Comparison of ENCODE assay signal across 8 cellular contexts in the genomic region with DNA sequence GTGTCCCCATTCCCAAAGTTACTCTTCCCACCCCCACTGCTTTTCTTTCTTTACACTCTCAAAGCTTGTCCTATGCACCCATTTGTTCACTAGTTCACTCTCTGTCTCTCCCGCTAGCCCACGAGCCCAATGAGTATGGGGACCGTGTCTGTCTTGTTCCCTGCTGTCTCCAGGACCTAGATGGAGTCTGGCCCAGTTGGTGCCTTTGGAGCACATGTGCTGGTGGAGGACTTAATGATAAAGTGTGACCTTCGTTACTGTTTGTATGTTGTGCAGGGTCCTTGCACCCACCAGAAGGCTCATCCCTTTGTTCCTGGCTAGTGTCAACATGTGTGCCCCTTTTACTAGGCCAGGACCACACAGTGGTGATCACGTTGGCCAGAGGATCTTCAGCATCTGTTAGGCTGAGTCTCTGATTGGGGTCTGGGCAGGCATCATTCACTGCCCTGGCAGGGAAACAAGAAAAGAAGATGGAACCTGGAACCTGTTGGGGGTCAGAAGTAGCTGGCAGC. TPM values are rescaled to one million over a fixed set of nuclear protein-coding genes. Genes with fewer than 3 reads are reported as not detected.
DNase-seq lines count a peak whose midpoint lies in the region; ATAC-seq and TF ChIP-seq lines count a peak whose summit lies in the region.
"Had no signal": no experiment of that assay in that cellular context is flagged by ENCODE, and none has a peak within 500 bp of the region (broad histone marks: within the 10 kb centered on the region; RNA-seq: fewer than 3 reads in every experiment).

No MANE protein-coding gene starts in this region.

- peak; percentile 42 to 53 for DNase-seq in activated CD4-positive, alpha-beta T cell treated with anti-CD3 and anti-CD28 coated beads, Interleukin-2, amount 50 U/mL, for 48 hours
- DNase-seq in mesenchymal stem cell (no peak), WERI-Rb-1 (no peak), iPS-NIHi11 (ENCODE audit: low spot score) (no peak)
- DNase-seq: hippocampal formation, MV-4-11 had no signal

- peaks cover 18 to 39% of the 10 kb centered on the region in 2 experiments for H3K36me3 ChIP-seq in mesenchymal stem cell (ENCODE audit: control insufficient read depth in 1 of 2, insufficient read depth in 2 of 2, low read depth in 1 of 2, low read length in 2 of 2)
- H3K36me3 ChIP-seq in WERI-Rb-1: peaks cover 28% of the 10 kb centered on the region

- H3K9me3 ChIP-seq in mesenchymal stem cell (ENCODE audit: control insufficient read depth, low read length) (no peaks in the 10 kb centered on the region), WERI-Rb-1 (ENCODE audit: severe bottlenecking) (no peaks in the 10 kb centered on the region)

- no peak overlapping the region for H2BK5ac ChIP-seq in mesenchymal stem cell (ENCODE audit: low read depth, low read length, poor library complexity, severe bottlenecking)

- H2BK12ac ChIP-seq in mesenchymal stem cell (ENCODE audit: low read length in 2 of 2): peak overlapping the region; percentile 25 to 43

- H3K4me2 ChIP-seq in mesenchymal stem cell (ENCODE audit: low read length, poor library complexity, severe bottlenecking): no peak overlapping the region

- H3K14ac ChIP-seq in mesenchymal stem cell (ENCODE audit: low read length in 2 of 2): no peak overlapping the region

- H3K4me1 ChIP-seq in mesenchymal stem cell (ENCODE audit: control insufficient read depth, insufficient read depth, low read depth, low read length): peaks cover 50% of the 10 kb centered on the region

- H3K4me3 ChIP-seq in mesenchymal stem cell (ENCODE audit: insufficient read depth in 1 of 2, low read depth in 1 of 2, low read length in 2 of 2) (no peak overlapping the region), WERI-Rb-1 (ENCODE audit: low read depth, low read length) (no peak overlapping the region)

- TF ChIP-seq CTCF in 22Rv1 (IDR thresholded peaks at IDR 0.05) (no peak), WERI-Rb-1 (IDR thresholded peaks at IDR 0.05; ENCODE audit: low read depth, low read length) (no peak)

- H3K27ac ChIP-seq in 22Rv1 (peak overlapping the region; percentile 99; the same call in 1 of the 2 replicates), mesenchymal stem cell (ENCODE audit: low read length, poor library complexity, severe bottlenecking) (no peak overlapping the region), WERI-Rb-1 (no peak overlapping the region)

- no peaks in the 10 kb centered on the region for H3K27me3 ChIP-seq in mesenchymal stem cell (ENCODE audit: control insufficient read depth in 1 of 2, insufficient read depth in 1 of 2, low read length in 2 of 2)
- no peaks in the 10 kb centered on the region for H3K27me3 ChIP-seq in WERI-Rb-1 (ENCODE audit: insufficient read depth, low read depth, severe bottlenecking)

- peak overlapping the region; percentile 53 for H2AK5ac ChIP-seq in mesenchymal stem cell (ENCODE audit: low read length, severe bottlenecking)

- no peak overlapping the region for H4K8ac ChIP-seq in mesenchymal stem cell (ENCODE audit: low read length)

- no peak overlapping the region for H3K23ac ChIP-seq in mesenchymal stem cell (ENCODE audit: low read length in 2 of 2)

- H2BK120ac ChIP-seq in mesenchymal stem cell (ENCODE audit: low read depth, low read length): no peak overlapping the region

- H4K91ac ChIP-seq in mesenchymal stem cell (ENCODE audit: low read length): no peak overlapping the region

- no peak overlapping the region for H2BK15ac ChIP-seq in mesenchymal stem cell (ENCODE audit: low read depth, poor library complexity, severe bottlenecking)

- ATAC-seq in HG02870 (IDR thresholded peaks at IDR 0.05; ENCODE audit: unreplicated experiment): no peak

- no peak overlapping the region for H3K18ac ChIP-seq in mesenchymal stem cell (ENCODE audit: low read depth in 1 of 2, low read length in 2 of 2)

- H2AFZ ChIP-seq in mesenchymal stem cell (ENCODE audit: low read depth, low read length): no peak overlapping the region

- H3K4ac ChIP-seq in mesenchymal stem cell (ENCODE audit: low read depth in 1 of 2, low read length in 2 of 2): peak overlapping the region in 1 of 2 experiments; percentile 11

- H3K9ac ChIP-seq in mesenchymal stem cell (ENCODE audit: low read length): no peak overlapping the region

- 93% methylated on average over 5 of the region's 5 CpGs for WGBS in mesenchymal stem cell

- H3K79me1 ChIP-seq in mesenchymal stem cell (replicated peaks; ENCODE audit: low read length, poor library complexity, severe bottlenecking): peaks cover 12% of the 10 kb centered on the region

RNA-seq across cellular contexts. Expression of gene CISH, which starts 7.4 kb away (rescaled TPM):
- 2.9 TPM for polyA plus RNA-seq in mesenchymal stem cell (2013, experiment 1 of 2)
- polyA plus RNA-seq in mesenchymal stem cell (2013, experiment 2 of 2): 2.9 TPM

RNA-seq across cellular contexts. Expression of gene MAPKAPK3, which starts 12.8 kb away (rescaled TPM):
- polyA plus RNA-seq in mesenchymal stem cell (2013, experiment 1 of 2): 28.7 TPM
- polyA plus RNA-seq in mesenchymal stem cell (2013, experiment 2 of 2): 28.9 TPM

RNA-seq across cellular contexts. Expression of gene HEMK1, which starts 34.8 kb away (rescaled TPM):
- polyA plus RNA-seq in mesenchymal stem cell (2013, experiment 1 of 2): 13.9 TPM
- polyA plus RNA-seq in mesenchymal stem cell (2013, experiment 2 of 2): 15.8 TPM

RNA-seq across cellular contexts. Expression of gene C3orf18, which starts 36.6 kb away (rescaled TPM):
- 5.1 TPM for polyA plus RNA-seq in mesenchymal stem cell (2013, experiment 1 of 2)
- 5.3 TPM for polyA plus RNA-seq in mesenchymal stem cell (2013, experiment 2 of 2)

Comparison
In these comparisons a context has a peak if more than half of its experiments do, and no peak if none do; other contexts are left out.
1. DNase-seq: peak in activated CD4-positive, alpha-beta T cell treated with anti-CD3 and anti-CD28 coated beads, Interleukin-2, amount 50 U/mL, for 48 hours (2 of 2); none in mesenchymal stem cell (single experiment), WERI-Rb-1 (single experiment) and iPS-NIHi11 (single experiment).